In genomic region chrX:96704661-96705060, GRCh38 we compare ENCODE assay signal across 20 cellular contexts. TPM values are rescaled to one million over a fixed set of nuclear protein-coding genes. Genes with fewer than 3 reads are reported as not detected.
DNase-seq lines count a peak whose midpoint lies in the region; ATAC-seq and TF ChIP-seq lines count a peak whose summit lies in the region.
"Had no signal": no experiment of that assay in that cellular context is flagged by ENCODE, and none has a peak within 500 bp of the region (broad histone marks: within the 10 kb centered on the region; RNA-seq: fewer than 3 reads in every experiment).

No MANE protein-coding gene starts in this region.

- peak; percentile 60 for DNase-seq in HCEC 1CT
- DNase-seq in dermis blood vessel endothelial cell: peak; percentile 68
- no peak for DNase-seq in psoas muscle
- DNase-seq in putamen (ENCODE audit: low spot score): no peak
- no peak for DNase-seq in G401 (ENCODE audit: low spot score)
- no peak for DNase-seq in occipital lobe (lab: John Stamatoyannopoulos, UW)
- DNase-seq in stimulated activated CD4-positive, alpha-beta T cell treated with anti-CD3 and anti-CD28 coated beads, Interleukin-4, amount 100 ng/mL, for 1 hour: no peak
- DNase-seq: AML-193; Caco-2; DMS53; GDM1; GOT3; MG63; NCI-H1092 treated with DMSO at 0.1 percent for 48 hours; NCI-H1694; NCI-H345; NCI-H526 treated with DMSO at 0.1 percent for 48 hours; NK-92 treated with Interleukin-12 subunit alpha and Interleukin-12 subunit beta, amount 100 ng/mL, for 24 hours had no signal

- H3K27me3 ChIP-seq in ACC112 (ENCODE audit: insufficient read depth, low read length) (no peaks in the 10 kb centered on the region), psoas muscle (ENCODE audit: insufficient read depth in 3 of 3, low read length in 2 of 3) (peaks cover 0 to 8% (median 0%) of the 10 kb centered on the region in 3 donors)
- H3K27me3 ChIP-seq: MG63 had no signal

- in situ Hi-C loops in G401 (cut with HindIII; ENCODE audit: low sequenced_read_pairs): no loop called here

- H3K4me3 ChIP-seq in ACC112 (ENCODE audit: low read depth, low read length) (no peak overlapping the region), psoas muscle (no peak overlapping the region)
- H3K4me3 ChIP-seq: MG63 had no signal

- H3K4me1 ChIP-seq in ACC112 (ENCODE audit: control insufficient read depth, insufficient read depth, low read length, unreplicated experiment): peaks cover 13% of the 10 kb centered on the region
- H3K4me1 ChIP-seq in psoas muscle: peaks cover 10% of the 10 kb centered on the region
- H3K4me1 ChIP-seq: Caco-2 had no signal

- H3K9me3 ChIP-seq in psoas muscle: peaks cover 6% of the 10 kb centered on the region
- H3K9me3 ChIP-seq: Caco-2, MG63 had no signal

- intact Hi-C loops in psoas muscle (cut with DNase I): no loop called here

- WGBS in psoas muscle, 3 donors: 62 to 70% (median 67%) methylated on average over 3 of the region's 3 CpGs

- peaks cover 12% of the 10 kb centered on the region for H3K79me2 ChIP-seq in ACC112 (ENCODE audit: control insufficient read depth, insufficient read depth, low read length, unreplicated experiment)

- no peak for TF ChIP-seq CTCF in psoas muscle (IDR thresholded peaks at IDR 0.05)

- H2AFZ ChIP-seq in ACC112 (ENCODE audit: low read length, unreplicated experiment): no peak overlapping the region

- H3K27ac ChIP-seq in ACC112 (ENCODE audit: low read depth, low read length) (peak overlapping the region; percentile 78), psoas muscle (peak overlapping the region; percentile 38)

- ATAC-seq in psoas muscle: peak in 2 of 4 donors; percentile 26 to 51
- ATAC-seq: HepG2 had no signal

- H3K36me3 ChIP-seq in ACC112 (ENCODE audit: insufficient read depth, low read length) (no peaks in the 10 kb centered on the region), psoas muscle (ENCODE audit: insufficient read depth in 1 of 2, low read depth in 1 of 2) (no peaks in the 10 kb centered on the region)
- H3K36me3 ChIP-seq: MG63 had no signal

RNA-seq across cellular contexts. Expression of gene DIAPH2, which starts 20.0 kb away (rescaled TPM):
- total RNA-seq in dermis blood vessel endothelial cell (25.4 and 37.6 TPM in 2 replicates), psoas muscle (10 to 100 TPM in 3 of 4 donors, 1 to 10 TPM in 1; 9.7 to 19.2 (median 16.7) TPM), occipital lobe (18.2 TPM)
- polyA plus RNA-seq in psoas muscle: 10 to 100 TPM in 1 of 3 donors, 1 to 10 TPM in 2; 2.6 to 11.5 (median 6.6) TPM
- 5.4 and 9.9 TPM in 2 replicates for total RNA-seq in G401 (2014; rRNA removed; shearing (Covaris generic))

Comparison
In these comparisons a context has a peak if more than half of its experiments do, and no peak if none do; other contexts are left out.
1. DNase-seq: peak in HCEC 1CT (single experiment) and dermis blood vessel endothelial cell (single experiment); none in psoas muscle (0 of 2), putamen (single experiment), G401 (single experiment), occipital lobe (single experiment) and stimulated activated CD4-positive, alpha-beta T cell treated with anti-CD3 and anti-CD28 coated beads, Interleukin-4, amount 100 ng/mL, for 1 hour (single experiment).